Comparison of ENCODE assay signal across 9 cellular contexts in genomic region chrX:154799554-154800348, GRCh38. TPM values are rescaled to one million over a fixed set of nuclear protein-coding genes. Genes with fewer than 3 reads are reported as not detected.
DNase-seq lines count a peak whose midpoint lies in the region; ATAC-seq and TF ChIP-seq lines count a peak whose summit lies in the region.
"Had no signal": no experiment of that assay in that cellular context is flagged by ENCODE, and none has a peak within 500 bp of the region (broad histone marks: within the 10 kb centered on the region; RNA-seq: fewer than 3 reads in every experiment).

No MANE protein-coding gene starts in this region.

- H3K4me3 ChIP-seq in Peyer's patch = no peak overlapping the region
- no peak overlapping the region for H3K4me3 ChIP-seq in gastroesophageal sphincter
- no peak overlapping the region for H3K4me3 ChIP-seq in tibial nerve

- peaks cover 62% of the 10 kb centered on the region for H3K4me1 Mint-ChIP-seq in activated T-cell treated with anti-CD3 and anti-CD28 coated beads, Interleukin-2, amount 50 U/mL, for 24 hours (ENCODE audit: low read depth)
- H3K4me1 Mint-ChIP-seq in activated T-cell treated with anti-CD3 and anti-CD28 coated beads, Interleukin-2, amount 50 U/mL, for 4 hours (ENCODE audit: low read depth) = peaks cover 46% of the 10 kb centered on the region

- 33 to 49% methylated on average over 3 to 8 of the region's 9 CpGs for WGBS in gastroesophageal sphincter (ENCODE audit: low coverage in 1 of 2), 2 donors
- 46 to 52% methylated on average over 8 to 9 of the region's 9 CpGs for WGBS in tibial nerve, 2 donors

- H3K27me3 ChIP-seq in Peyer's patch = no peaks in the 10 kb centered on the region
- no peaks in the 10 kb centered on the region for H3K27me3 ChIP-seq in gastroesophageal sphincter
- H3K27me3 ChIP-seq in tibial nerve = no peaks in the 10 kb centered on the region

- H3K36me3 Mint-ChIP-seq in activated T-cell treated with anti-CD3 and anti-CD28 coated beads, Interleukin-2, amount 50 U/mL, for 24 hours (ENCODE audit: low read depth) = no peaks in the 10 kb centered on the region
- H3K36me3 Mint-ChIP-seq in activated T-cell treated with anti-CD3 and anti-CD28 coated beads, Interleukin-2, amount 50 U/mL, for 4 hours (ENCODE audit: insufficient read depth) = no peaks in the 10 kb centered on the region

- peak overlapping the region in 3 of 4 donors; percentile 40 to 72 (median 66) for H3K27ac ChIP-seq in Peyer's patch
- H3K27ac ChIP-seq in gastroesophageal sphincter = peak overlapping the region in 3 of 4 donors; percentile 4 to 43 (median 13)
- H3K27ac ChIP-seq in tibial nerve = peak overlapping the region in 3 of 4 donors; percentile 19 to 55 (median 39)

- no peak for TF ChIP-seq EP300 in gastroesophageal sphincter (IDR thresholded peaks at IDR 0.05)
- no peak for TF ChIP-seq EP300 in tibial nerve (IDR thresholded peaks at IDR 0.05)

- TF ChIP-seq POLR2A in Peyer's patch (IDR thresholded peaks at IDR 0.05) (peak in 1 of 2 donors; percentile 15), gastroesophageal sphincter (IDR thresholded peaks at IDR 0.05) (no peak), tibial nerve (IDR thresholded peaks at IDR 0.05) (no peak)

- H3K9me3 ChIP-seq in Peyer's patch (no peaks in the 10 kb centered on the region), gastroesophageal sphincter (no peaks in the 10 kb centered on the region), tibial nerve (no peaks in the 10 kb centered on the region)

- peak overlapping the region; percentile 21 for H3K4me3 Mint-ChIP-seq in activated T-cell treated with anti-CD3 and anti-CD28 coated beads, Interleukin-2, amount 50 U/mL, for 24 hours
- H3K4me3 Mint-ChIP-seq in activated T-cell treated with anti-CD3 and anti-CD28 coated beads, Interleukin-2, amount 50 U/mL, for 4 hours = no peak overlapping the region

- no peak for TF ChIP-seq CTCF in Peyer's patch (IDR thresholded peaks at IDR 0.05)
- no peak for TF ChIP-seq CTCF in gastroesophageal sphincter (IDR thresholded peaks at IDR 0.05)
- no peak for TF ChIP-seq CTCF in tibial nerve (IDR thresholded peaks at IDR 0.05)

- DNase-seq in activated T-cell treated with anti-CD3 and anti-CD28 coated beads, Interleukin-2, amount 50 U/mL, for 24 hours = no peak
- no peak for DNase-seq in activated T-cell treated with anti-CD3 and anti-CD28 coated beads, Interleukin-2, amount 50 U/mL, for 4 hours
- peak in 1 of 3 donors; percentile 51 for DNase-seq in Peyer's patch
- DNase-seq in tibial nerve (ENCODE audit: low spot score in 2 of 2) = no peak

- no peaks in the 10 kb centered on the region for H3K9me3 Mint-ChIP-seq in activated T-cell treated with anti-CD3 and anti-CD28 coated beads, Interleukin-2, amount 50 U/mL, for 24 hours
- H3K9me3 Mint-ChIP-seq in activated T-cell treated with anti-CD3 and anti-CD28 coated beads, Interleukin-2, amount 50 U/mL, for 4 hours = no peaks in the 10 kb centered on the region

- H3K27me3 Mint-ChIP-seq in activated T-cell treated with anti-CD3 and anti-CD28 coated beads, Interleukin-2, amount 50 U/mL, for 24 hours = peaks cover 12% of the 10 kb centered on the region
- no peaks in the 10 kb centered on the region for H3K27me3 Mint-ChIP-seq in activated T-cell treated with anti-CD3 and anti-CD28 coated beads, Interleukin-2, amount 50 U/mL, for 4 hours (ENCODE audit: low read depth)

- H3K36me3 ChIP-seq in Peyer's patch (no peaks in the 10 kb centered on the region), gastroesophageal sphincter (no peaks in the 10 kb centered on the region), tibial nerve (no peaks in the 10 kb centered on the region)

- H3K27ac Mint-ChIP-seq in activated T-cell treated with anti-CD3 and anti-CD28 coated beads, Interleukin-2, amount 50 U/mL, for 24 hours = peak overlapping the region; percentile 94

- peaks cover 0 to 16% (median 0%) of the 10 kb centered on the region in 4 donors for H3K4me1 ChIP-seq in Peyer's patch
- peaks cover 0 to 26% (median 0%) of the 10 kb centered on the region in 3 donors for H3K4me1 ChIP-seq in gastroesophageal sphincter
- peaks cover 0 to 13% (median 3%) of the 10 kb centered on the region in 4 donors for H3K4me1 ChIP-seq in tibial nerve

- ATAC-seq in activated T-cell treated with anti-CD3 and anti-CD28 coated beads, Interleukin-2, amount 50 U/mL, for 4 hours = no peak
- ATAC-seq in gastroesophageal sphincter = no peak
- no peak for ATAC-seq in GM19328 (IDR thresholded peaks at IDR 0.05; ENCODE audit: unreplicated experiment)
- no peak for ATAC-seq in HG03280 (IDR thresholded peaks at IDR 0.05; ENCODE audit: unreplicated experiment)
- no peak for ATAC-seq in HG02870 (IDR thresholded peaks at IDR 0.05; ENCODE audit: unreplicated experiment)

RNA-seq across cellular contexts. Expression of gene MPP1, which starts 5.5 kb away (rescaled TPM):
- total RNA-seq in activated T-cell treated with anti-CD3 and anti-CD28 coated beads, Interleukin-2, amount 50 U/mL, for 4 hours = 1 to 10 TPM; 8.0 to 8.8 (median 8.0) TPM
- total RNA-seq in Peyer's patch = 10 to 100 TPM; 33.0 to 88.8 (median 65.4) TPM
- 10 to 100 TPM; 31.0 to 40.5 (median 36.6) TPM for total RNA-seq in gastroesophageal sphincter
- 10 to 100 TPM; 14.3 to 43.2 (median 17.0) TPM for total RNA-seq in tibial nerve

RNA-seq across cellular contexts. Expression of gene SMIM9, which starts 34.7 kb away (rescaled TPM):
- not detected for total RNA-seq in activated T-cell treated with anti-CD3 and anti-CD28 coated beads, Interleukin-2, amount 50 U/mL, for 4 hours
- total RNA-seq in Peyer's patch = not detected
- not detected for total RNA-seq in gastroesophageal sphincter
- total RNA-seq in tibial nerve = not detected
- total RNA-seq: T-helper 1 cell treated with Interleukin-12 subunit alpha and Interleukin-12 subunit beta and Interleukin-4 antibody, amounts not matched to agents 30 ng/mL and 1 ng/mL, for 36 hours had no signal

RNA-seq across cellular contexts. Expression of gene DKC1, which starts 37.1 kb away (rescaled TPM):
- total RNA-seq in activated T-cell treated with anti-CD3 and anti-CD28 coated beads, Interleukin-2, amount 50 U/mL, for 4 hours = 100 to 1,000 TPM; 269 to 289 (median 286) TPM
- 100 to 1,000 TPM in 1 of 4 donors, 10 to 100 TPM in 3; 22.8 to 128 (median 39.0) TPM for total RNA-seq in Peyer's patch
- 10 to 100 TPM; 18.4 to 32.8 (median 19.8) TPM for total RNA-seq in gastroesophageal sphincter
- 10 to 100 TPM; 24.1 to 37.8 (median 29.4) TPM for total RNA-seq in tibial nerve

RNA-seq across cellular contexts. Expression of gene GAB3, which starts 48.9 kb away (rescaled TPM):
- total RNA-seq in activated T-cell treated with anti-CD3 and anti-CD28 coated beads, Interleukin-2, amount 50 U/mL, for 4 hours = 1 to 10 TPM; 1.5 to 2.5 (median 2.0) TPM
- 1 to 10 TPM; 3.5 to 7.4 (median 5.0) TPM for total RNA-seq in Peyer's patch
- total RNA-seq in gastroesophageal sphincter = 1 to 10 TPM; 2.9 to 5.5 (median 5.1) TPM
- 1 to 10 TPM; 5.1 to 7.5 (median 5.8) TPM for total RNA-seq in tibial nerve

Comparison
In these comparisons a context has a peak if more than half of its experiments do, and no peak if none do; other contexts are left out.
1. H3K27ac ChIP-seq: peak in every context shown above with its lines; median percentile 66 in Peyer's patch; 39 in tibial nerve; 13 in gastroesophageal sphincter.